ENCODE assay signal across 10 cellular contexts in the genomic region with DNA sequence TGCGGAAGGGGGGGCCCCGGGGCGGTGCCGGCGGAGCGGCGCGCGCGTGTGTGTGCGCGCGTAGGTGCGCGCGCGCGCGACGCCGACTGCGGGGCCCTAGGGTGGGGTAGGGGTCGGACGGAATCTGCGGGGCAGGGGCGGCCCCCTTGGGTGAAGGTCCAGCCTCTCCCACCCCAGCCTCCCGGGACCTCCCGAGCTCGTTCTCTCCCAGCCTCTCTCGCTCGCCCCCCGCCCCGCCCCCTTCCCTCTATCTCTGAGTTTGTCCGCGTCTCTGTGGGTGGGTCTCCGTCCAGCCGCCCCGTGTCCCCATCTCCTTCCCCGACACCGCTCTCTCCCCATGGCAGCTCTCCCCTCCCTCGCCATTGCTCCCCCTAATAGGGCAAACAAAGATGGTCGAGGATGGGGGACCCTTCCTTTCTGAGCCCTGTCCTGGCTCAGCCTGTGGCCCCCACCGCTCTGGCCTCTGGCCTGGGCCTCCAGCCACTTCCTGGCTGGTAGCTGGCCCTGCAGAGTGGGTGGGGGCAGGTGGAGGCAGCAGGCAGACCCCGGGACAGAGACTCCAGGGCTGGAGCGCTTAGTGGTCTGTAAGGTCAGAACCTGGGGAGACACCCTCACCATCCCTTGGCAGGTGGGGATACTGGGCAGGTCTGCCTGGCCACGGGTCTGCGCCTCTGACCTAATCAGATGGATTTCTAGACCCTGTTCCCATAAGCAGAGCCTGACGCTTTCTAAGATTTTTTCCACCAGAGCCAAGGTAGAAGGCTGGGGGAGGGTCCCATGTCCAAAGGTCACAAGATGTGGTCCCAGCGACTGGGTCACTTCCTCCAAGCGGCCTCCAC. TPM values are rescaled to one million over a fixed set of nuclear protein-coding genes. Genes with fewer than 3 reads are reported as not detected.
DNase-seq lines count a peak whose midpoint lies in the region; ATAC-seq, FAIRE-seq and TF ChIP-seq lines count a peak whose summit lies in the region.
"Had no signal": no experiment of that assay in that cellular context is flagged by ENCODE, and none has a peak within 500 bp of the region (broad histone marks: within the 10 kb centered on the region; RNA-seq: fewer than 3 reads in every experiment).

No MANE protein-coding gene starts in this region.

- no peak for FAIRE-seq in keratinocyte (lab: Jason Lieb, UNC)
- FAIRE-seq: GM19239 had no signal

- TF ChIP-seq CTCF in ascending aorta (IDR thresholded peaks at IDR 0.05) = no peak
- no peak for TF ChIP-seq CTCF in keratinocyte (optimal IDR thresholded peaks at IDR 0.05 in 1 of 3, IDR thresholded peaks at IDR 0.05 in 1 of 3, conservative IDR thresholded peaks at IDR 0.05 in 1 of 3; ENCODE audit: extremely low read depth in 1 of 3, insufficient read depth in 2 of 3, low read length in 3 of 3)
- no peak for TF ChIP-seq CTCF in smooth muscle cell (IDR thresholded peaks at IDR 0.05; ENCODE audit: borderline replicate concordance, insufficient read depth, poor library complexity, severe bottlenecking)

- no peaks in the 10 kb centered on the region for H3K9me1 ChIP-seq in keratinocyte (ENCODE audit: control insufficient read depth, extremely low read depth, insufficient read depth, low read length)

- H3K4me3 ChIP-seq in HUES6 (ENCODE audit: low read depth, low read length) = peak overlapping the region; percentile 61
- H3K4me3 ChIP-seq in ascending aorta = peak overlapping the region; percentile 51 to 71
- peak overlapping the region in 1 of 3 experiments; percentile 27 for H3K4me3 ChIP-seq in keratinocyte (ENCODE audit: control insufficient read depth in 2 of 3, extremely low read depth in 1 of 3, insufficient read depth in 2 of 3, low read depth in 1 of 3, low read length in 3 of 3)
- H3K4me3 ChIP-seq in smooth muscle cell = peak overlapping the region; percentile 84

- H3K4me1 ChIP-seq in HUES6 (ENCODE audit: control insufficient read depth, insufficient read depth, low read length) (peaks cover 3% of the 10 kb centered on the region), ascending aorta (no peaks in the 10 kb centered on the region), keratinocyte (ENCODE audit: control insufficient read depth, extremely low read depth, insufficient read depth, low read length) (peaks cover 2% of the 10 kb centered on the region), smooth muscle cell (ENCODE audit: low read depth) (peaks cover 5% of the 10 kb centered on the region)

- H3K4me2 ChIP-seq in keratinocyte (ENCODE audit: control insufficient read depth, extremely low read depth, insufficient read depth, low read depth, low read length) (peak overlapping the region; percentile 5), smooth muscle cell (peak overlapping the region; percentile 89)

- dilution Hi-C loops in keratinocyte (cut with MboI; ENCODE audit: extremely low pct_ligation_motif_present, low sequenced_read_pairs) = no loop called here

- no peak overlapping the region for H2AFZ ChIP-seq in keratinocyte (ENCODE audit: control insufficient read depth, low read length)
- no peak overlapping the region for H2AFZ ChIP-seq in smooth muscle cell (ENCODE audit: low read depth)

- WGBS in smooth muscle cell (ENCODE audit: low lambda C conversion rate) = 47% methylated on average over 10 of the region's 50 CpGs

- intact Hi-C loops in ascending aorta (cut with DNase I) = no loop called here

- H3K9ac ChIP-seq in HUES6 (ENCODE audit: low read length) (no peak overlapping the region), keratinocyte (ENCODE audit: control insufficient read depth, extremely low read depth, insufficient read depth, low read length) (no peak overlapping the region), smooth muscle cell (ENCODE audit: low read depth) (peak overlapping the region; percentile 54)

- no peaks in the 10 kb centered on the region for H3F3A ChIP-seq in smooth muscle cell (ENCODE audit: low read depth)

- H3K36me3 ChIP-seq in HUES6 (ENCODE audit: control insufficient read depth, insufficient read depth, low read length) (no peaks in the 10 kb centered on the region), ascending aorta (no peaks in the 10 kb centered on the region), keratinocyte (ENCODE audit: control insufficient read depth in 2 of 2, extremely low read depth in 1 of 2, insufficient read depth in 2 of 2, low read length in 2 of 2) (no peaks in the 10 kb centered on the region), smooth muscle cell (ENCODE audit: low read depth) (no peaks in the 10 kb centered on the region)

- no peak for DNase-seq in ascending aorta (ENCODE audit: low spot score in 2 of 2)
- no peak for DNase-seq in keratinocyte (ENCODE audit: low read depth, low spot score)
- DNase-seq in smooth muscle cell (lab: John Stamatoyannopoulos, UW; ENCODE audit: unreplicated experiment) = no peak
- DNase-seq in AG08396 (ENCODE audit: low spot score) = no peak
- no peak for DNase-seq in NCI-H1930 (lab: John Stamatoyannopoulos, UW)
- DNase-seq in activated CD4-positive, alpha-beta T cell treated with anti-CD3 and anti-CD28 coated beads, Interleukin-2, amount 50 U/mL, for 1 hour = no peak
- DNase-seq: NCI-H2029 had no signal

- H3K27ac ChIP-seq in HUES6 (ENCODE audit: low read depth, low read length) = no peak overlapping the region
- no peak overlapping the region for H3K27ac ChIP-seq in ascending aorta
- H3K27ac ChIP-seq in keratinocyte (ENCODE audit: control insufficient read depth, insufficient read depth, low read length) = no peak overlapping the region
- no peak overlapping the region for H3K27ac ChIP-seq in smooth muscle cell (ENCODE audit: low read depth)

- H3K27me3 ChIP-seq in HUES6 (ENCODE audit: control insufficient read depth, insufficient read depth, low read length) (peaks cover 23% of the 10 kb centered on the region), ascending aorta (peaks cover 3% of the 10 kb centered on the region), keratinocyte (ENCODE audit: control insufficient read depth, extremely low read depth, insufficient read depth, low read length) (peaks cover 54% of the 10 kb centered on the region), smooth muscle cell (ENCODE audit: low read depth) (no peaks in the 10 kb centered on the region)

- peaks cover 3% of the 10 kb centered on the region for H4K20me1 ChIP-seq in keratinocyte (ENCODE audit: control insufficient read depth, extremely low read depth, insufficient read depth, low read length)
- peaks cover 22% of the 10 kb centered on the region for H4K20me1 ChIP-seq in smooth muscle cell (ENCODE audit: low read depth)

- ATAC-seq in GM21515 (IDR thresholded peaks at IDR 0.05; ENCODE audit: unreplicated experiment) = no peak

- H3K79me2 ChIP-seq in keratinocyte (ENCODE audit: control insufficient read depth, insufficient read depth, low read length) (no peaks in the 10 kb centered on the region), smooth muscle cell (ENCODE audit: low read depth) (peaks cover 14% of the 10 kb centered on the region)

- H3K9me3 ChIP-seq in HUES6 (ENCODE audit: control insufficient read depth, insufficient read depth, low read depth, low read length) (no peaks in the 10 kb centered on the region), ascending aorta (no peaks in the 10 kb centered on the region), keratinocyte (ENCODE audit: control insufficient read depth, low read depth, low read length) (no peaks in the 10 kb centered on the region), smooth muscle cell (replicated peaks; ENCODE audit: low read depth) (no peaks in the 10 kb centered on the region)

RNA-seq across cellular contexts. Expression of a gene that starts 32.9 kb away (rescaled TPM):
- 4.4 TPM for total RNA-seq in ascending aorta
- polyA plus RNA-seq in keratinocyte = 9.1 to 15.2 TPM (median 10.9 TPM) in 3 replicates
- polyA plus RNA-seq in keratinocyte (2011; ENCODE audit: low read depth) = 1.8 TPM
- polyA plus RNA-seq in keratinocyte (2011; cell fraction: cytosol; rRNA removed) = 7.4 and 15.3 TPM in 2 replicates
- polyA plus RNA-seq in keratinocyte (2011; cell fraction: nucleus; rRNA removed) = 10.8 and 14.1 TPM in 2 replicates
- 7.5 and 13.3 TPM in 2 replicates for polyA plus RNA-seq in keratinocyte (2012; ENCODE audit: low replicate concordance)
- 12.4 to 21.8 TPM (median 17.9 TPM) in 3 replicates for polyA minus RNA-seq in keratinocyte
- polyA minus RNA-seq in keratinocyte (2011; cell fraction: cytosol; rRNA and poly(A)+ RNA removed) = 14.4 TPM
- polyA minus RNA-seq in keratinocyte (2011; cell fraction: nucleus; rRNA and poly(A)+ RNA removed) = 10.1 and 14.1 TPM in 2 replicates
- total RNA-seq in smooth muscle cell = 9.1 and 16.3 TPM in 2 replicates
- 21.6 and 25.5 TPM in 2 replicates for polyA plus RNA-seq in smooth muscle cell
